ENCODE assay signal across 17 cellular contexts in the genomic region with DNA sequence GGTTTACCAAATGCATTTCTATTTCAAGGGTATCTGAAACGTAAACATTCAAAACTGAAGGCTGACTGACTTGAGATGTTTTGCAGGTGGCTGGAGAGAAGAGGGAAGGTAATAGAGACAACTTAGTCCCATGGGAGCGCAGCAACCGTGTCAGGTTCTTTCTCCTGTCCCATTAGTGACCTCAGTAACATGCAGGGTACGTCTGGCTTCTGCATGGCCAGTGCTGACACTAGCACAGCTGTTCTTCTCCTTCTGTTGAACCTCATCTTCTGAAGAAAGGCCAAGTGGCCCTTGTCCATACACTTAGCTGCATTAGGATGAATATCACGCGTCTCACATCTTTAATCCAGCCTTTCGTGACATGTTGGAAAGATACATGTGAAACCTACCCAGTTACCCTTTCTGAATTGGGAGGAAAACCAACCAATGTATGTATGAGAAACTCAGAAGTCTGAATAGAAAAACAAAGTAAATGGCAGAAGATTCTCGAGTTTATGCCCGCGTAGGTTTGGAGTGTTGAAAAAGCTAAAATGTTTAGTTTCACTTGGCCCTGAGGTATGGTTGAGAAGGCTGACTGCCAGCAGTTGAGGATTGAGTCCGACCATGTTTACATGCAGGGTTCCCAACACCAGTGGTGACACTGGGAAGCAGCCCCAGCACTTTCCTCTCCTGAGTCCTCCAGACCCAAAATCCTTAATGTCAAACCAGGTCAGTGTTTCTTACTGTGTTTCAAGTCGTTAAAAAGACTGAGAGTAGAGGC. TPM values are rescaled to one million over a fixed set of nuclear protein-coding genes. Genes with fewer than 3 reads are reported as not detected.
A peak's percentile ranks its signal among the peaks of the same experiment; 100 is the strongest.
DNase-seq lines count a peak whose midpoint lies in the region; ATAC-seq and TF ChIP-seq lines count a peak whose summit lies in the region.
"Had no signal": no experiment of that assay in that cellular context is flagged by ENCODE, and none has a peak within 500 bp of the region (broad histone marks: within the 10 kb centered on the region; RNA-seq: fewer than 3 reads in every experiment).

No MANE protein-coding gene starts in this region.

- DNase-seq in CD14-positive monocyte (ENCODE audit: low spot score) (no peak), NCI-H69 (lab: John Stamatoyannopoulos, UW) (no peak)
- no peak for DNase-seq in activated naive CD8-positive, alpha-beta T cell treated with anti-CD3 and anti-CD28 coated beads for 36 hours
- no peak for DNase-seq in CD4-positive, alpha-beta memory T cell
- DNase-seq: esophagus squamous epithelium; heart right ventricle; islet precursor cell; NCI-H1694; NCI-H774; stimulated activated CD4-positive, alpha-beta T cell treated with anti-CD3 and anti-CD28 coated beads, Interleukin-2, amount 100 ng/mL, for 48 hours had no signal

- H3K36me3 ChIP-seq in CD4-positive, alpha-beta memory T cell (ENCODE audit: insufficient read depth, low read length), result peaks cover 69% of the 10 kb centered on the region

- no peaks in the 10 kb centered on the region for H3K9me3 Mint-ChIP-seq in CD14-positive monocyte
- H3K9me3 Mint-ChIP-seq in activated naive CD8-positive, alpha-beta T cell treated with anti-CD3 and anti-CD28 coated beads for 36 hours, result no peaks in the 10 kb centered on the region
- no peaks in the 10 kb centered on the region for H3K9me3 Mint-ChIP-seq in CD4-positive, alpha-beta memory T cell
- H3K9me3 Mint-ChIP-seq: activated naive CD4-positive, alpha-beta T cell treated with anti-CD3 and anti-CD28 coated beads, Interleukin-2, amount 50 U/mL, for 24 hours; T-helper 1 cell treated with Interleukin-12 subunit alpha and Interleukin-12 subunit beta and Interleukin-4 antibody, amounts not matched to agents 30 μg/mL and 1 μg/mL, for 36 hours had no signal

- H3K27ac Mint-ChIP-seq in CD14-positive monocyte, result peak overlapping the region in 5 of 7 donors; percentile 22 to 85 (median 69)
- peak overlapping the region; percentile 79 for H3K27ac Mint-ChIP-seq in activated naive CD8-positive, alpha-beta T cell treated with anti-CD3 and anti-CD28 coated beads for 36 hours
- H3K27ac Mint-ChIP-seq in CD4-positive, alpha-beta memory T cell, result peak overlapping the region in 2 of 7 donors; percentile 44 to 46
- H3K27ac Mint-ChIP-seq: activated naive CD4-positive, alpha-beta T cell treated with anti-CD3 and anti-CD28 coated beads, Interleukin-2, amount 50 U/mL, for 24 hours; T-helper 1 cell treated with Interleukin-12 subunit alpha and Interleukin-12 subunit beta and Interleukin-4 antibody, amounts not matched to agents 30 μg/mL and 1 μg/mL, for 36 hours had no signal

- H3K4me3 Mint-ChIP-seq in CD14-positive monocyte, result no peak overlapping the region
- no peak overlapping the region for H3K4me3 Mint-ChIP-seq in activated naive CD8-positive, alpha-beta T cell treated with anti-CD3 and anti-CD28 coated beads for 36 hours
- H3K4me3 Mint-ChIP-seq in CD4-positive, alpha-beta memory T cell, result no peak overlapping the region
- H3K4me3 Mint-ChIP-seq: activated naive CD4-positive, alpha-beta T cell treated with anti-CD3 and anti-CD28 coated beads, Interleukin-2, amount 50 U/mL, for 24 hours; T-helper 1 cell treated with Interleukin-12 subunit alpha and Interleukin-12 subunit beta and Interleukin-4 antibody, amounts not matched to agents 30 μg/mL and 1 μg/mL, for 36 hours had no signal

- POLR2A ChIA-PET in CD4-positive, alpha-beta memory T cell (lab: Charles Lee; ENCODE audit: partially characterized antibody), result no interaction called here

- H3K27me3 ChIP-seq in CD4-positive, alpha-beta memory T cell (ENCODE audit: insufficient read depth, low read length), result no peaks in the 10 kb centered on the region
- H3K27me3 ChIP-seq: esophagus squamous epithelium, heart right ventricle had no signal

- no peaks in the 10 kb centered on the region for H3K27me3 Mint-ChIP-seq in CD14-positive monocyte (ENCODE audit: low read depth in 3 of 3)
- H3K27me3 Mint-ChIP-seq in activated naive CD8-positive, alpha-beta T cell treated with anti-CD3 and anti-CD28 coated beads for 36 hours, result no peaks in the 10 kb centered on the region
- no peaks in the 10 kb centered on the region for H3K27me3 Mint-ChIP-seq in CD4-positive, alpha-beta memory T cell
- H3K27me3 Mint-ChIP-seq: activated naive CD4-positive, alpha-beta T cell treated with anti-CD3 and anti-CD28 coated beads, Interleukin-2, amount 50 U/mL, for 24 hours had no signal

- H3K4me3 ChIP-seq in CD4-positive, alpha-beta memory T cell (ENCODE audit: low read length in 2 of 2), result no peak overlapping the region
- H3K4me3 ChIP-seq: esophagus squamous epithelium, heart right ventricle had no signal

- peak; percentile 24 for ATAC-seq in GM18909 (IDR thresholded peaks at IDR 0.05; ENCODE audit: poor library complexity, unreplicated experiment)
- ATAC-seq in HG03139 (IDR thresholded peaks at IDR 0.05; ENCODE audit: unreplicated experiment), result peak; percentile 57
- no peak for ATAC-seq in GM19452 (IDR thresholded peaks at IDR 0.05; ENCODE audit: unreplicated experiment)
- no peak for ATAC-seq in GM21717 (IDR thresholded peaks at IDR 0.05; ENCODE audit: unreplicated experiment)
- ATAC-seq: heart right ventricle, sciatic nerve had no signal

- H3K36me3 Mint-ChIP-seq in CD14-positive monocyte, result peaks cover 81 to 91% of the 10 kb centered on the region in 2 donors
- peaks cover 19% of the 10 kb centered on the region for H3K36me3 Mint-ChIP-seq in activated naive CD8-positive, alpha-beta T cell treated with anti-CD3 and anti-CD28 coated beads for 36 hours
- H3K36me3 Mint-ChIP-seq in CD4-positive, alpha-beta memory T cell, result peaks cover 47 to 88% of the 10 kb centered on the region in 2 donors

- H3K9me3 ChIP-seq in CD4-positive, alpha-beta memory T cell (ENCODE audit: control insufficient read depth in 1 of 2, low read length in 2 of 2), result no peaks in the 10 kb centered on the region
- H3K9me3 ChIP-seq: esophagus squamous epithelium, heart right ventricle had no signal

- CTCF ChIA-PET in CD4-positive, alpha-beta memory T cell (lab: Charles Lee; ENCODE audit: partially characterized antibody), result no interaction called here

- intact Hi-C loops in CD14-positive monocyte (cut with micrococcal nuclease), result no loop called here
- intact Hi-C loops in CD4-positive, alpha-beta memory T cell (cut with micrococcal nuclease), result no loop called here

- H3K4me1 ChIP-seq in CD4-positive, alpha-beta memory T cell (ENCODE audit: insufficient read depth, low read length), result no peaks in the 10 kb centered on the region
- H3K4me1 ChIP-seq: esophagus squamous epithelium, heart right ventricle had no signal

- H3K4me1 Mint-ChIP-seq in CD14-positive monocyte, result no peaks in the 10 kb centered on the region
- H3K4me1 Mint-ChIP-seq in activated naive CD8-positive, alpha-beta T cell treated with anti-CD3 and anti-CD28 coated beads for 36 hours, result no peaks in the 10 kb centered on the region
- H3K4me1 Mint-ChIP-seq in CD4-positive, alpha-beta memory T cell, result no peaks in the 10 kb centered on the region
- H3K4me1 Mint-ChIP-seq: activated naive CD4-positive, alpha-beta T cell treated with anti-CD3 and anti-CD28 coated beads, Interleukin-2, amount 50 U/mL, for 24 hours had no signal

- no peak for TF ChIP-seq CTCF in CD14-positive monocyte (IDR thresholded peaks at IDR 0.05)

- no peak overlapping the region for H3K27ac ChIP-seq in CD4-positive, alpha-beta memory T cell (ENCODE audit: low read depth, low read length)
- H3K27ac ChIP-seq: esophagus squamous epithelium, heart right ventricle had no signal

RNA-seq across cellular contexts. Expression of a gene that starts 10.3 kb away (rescaled TPM):
- 10 to 100 TPM; 33.4 to 42.9 TPM for polyA plus RNA-seq in CD14-positive monocyte
- total RNA-seq in activated naive CD8-positive, alpha-beta T cell treated with anti-CD3 and anti-CD28 coated beads for 36 hours, result 100 to 1,000 TPM; 120 to 121 TPM
- total RNA-seq in CD4-positive, alpha-beta memory T cell, result 10 to 100 TPM; 71.4 to 73.7 TPM
- 10 to 100 TPM; 65.1 to 82.2 TPM for polyA plus RNA-seq in CD4-positive, alpha-beta memory T cell

RNA-seq across cellular contexts. Expression of a gene that starts 36.6 kb away (rescaled TPM):
- 1 to 10 TPM; 1.6 to 1.9 TPM for polyA plus RNA-seq in CD14-positive monocyte
- total RNA-seq in activated naive CD8-positive, alpha-beta T cell treated with anti-CD3 and anti-CD28 coated beads for 36 hours, result under 1 TPM; 0.27 to 0.38 TPM
- 1 to 10 TPM in 1 of 2 experiments, under 1 TPM in 1; 0.33 to 1.2 TPM for total RNA-seq in CD4-positive, alpha-beta memory T cell
- under 1 TPM; 0.42 to 0.70 TPM for polyA plus RNA-seq in CD4-positive, alpha-beta memory T cell

Comparison
In these comparisons a context has a peak if more than half of its experiments do, and no peak if none do; other contexts are left out.
1. ATAC-seq: peak in GM18909 (single experiment) and HG03139 (single experiment); none in GM19452 (single experiment) and GM21717 (single experiment).